In genomic region chr3:177624523-177625495, GRCh38 we compare ENCODE assay signal across 12 cellular contexts.
DNase-seq lines count a peak whose midpoint lies in the region; ATAC-seq and TF ChIP-seq lines count a peak whose summit lies in the region.
"Had no signal": no experiment of that assay in that cellular context is flagged by ENCODE, and none has a peak within 500 bp of the region (broad histone marks: within the 10 kb centered on the region; RNA-seq: fewer than 3 reads in every experiment).

No MANE protein-coding gene starts in this region.

- H3K9me3 ChIP-seq in CD4-positive, alpha-beta T cell (ENCODE audit: control insufficient read depth, low read length): no peaks in the 10 kb centered on the region
- no peaks in the 10 kb centered on the region for H3K9me3 ChIP-seq in naive thymus-derived CD4-positive, alpha-beta T cell (ENCODE audit: control insufficient read depth in 2 of 3, low read length in 3 of 3)
- H3K9me3 ChIP-seq: Caco-2, suprapubic skin had no signal

- H3K4me1 Mint-ChIP-seq in CD4-positive, alpha-beta T cell (ENCODE audit: low read depth): peaks cover 32% of the 10 kb centered on the region
- peaks cover 5 to 34% (median 15%) of the 10 kb centered on the region in 7 donors for H3K4me1 Mint-ChIP-seq in naive thymus-derived CD4-positive, alpha-beta T cell

- no peak for DNase-seq in CD4-positive, alpha-beta T cell
- DNase-seq in SW480 (ENCODE audit: low spot score) (peak; percentile 92), UCSD-AML1 (lab: John Stamatoyannopoulos, UW; ENCODE audit: unreplicated experiment) (no peak), HEK293T (ENCODE audit: extremely low spot score) (no peak)
- DNase-seq in naive thymus-derived CD4-positive, alpha-beta T cell: no peak
- DNase-seq: activated effector memory CD4-positive, alpha-beta T cell treated with anti-CD3 and anti-CD28 coated beads, Interleukin-2, amount 50 U/mL, for 16 hours; Caco-2; endodermal cell; NCI-H2107 had no signal

- H3K4me3 ChIP-seq in naive thymus-derived CD4-positive, alpha-beta T cell (ENCODE audit: low read length): no peak overlapping the region
- H3K4me3 ChIP-seq: suprapubic skin had no signal

- H3K27ac ChIP-seq in CD4-positive, alpha-beta T cell (ENCODE audit: low read depth, low read length): no peak overlapping the region
- H3K27ac ChIP-seq in naive thymus-derived CD4-positive, alpha-beta T cell (ENCODE audit: low read depth, low read length): no peak overlapping the region
- H3K27ac ChIP-seq: suprapubic skin had no signal

- no peaks in the 10 kb centered on the region for H3K27me3 ChIP-seq in CD4-positive, alpha-beta T cell (ENCODE audit: control insufficient read depth, insufficient read depth, low read length)
- no peaks in the 10 kb centered on the region for H3K27me3 ChIP-seq in naive thymus-derived CD4-positive, alpha-beta T cell (ENCODE audit: control insufficient read depth in 2 of 2, insufficient read depth in 2 of 2, low read length in 2 of 2)
- H3K27me3 ChIP-seq: suprapubic skin had no signal

- H3K36me3 ChIP-seq in naive thymus-derived CD4-positive, alpha-beta T cell (ENCODE audit: control insufficient read depth in 2 of 3, insufficient read depth in 3 of 3, low read length in 3 of 3): no peaks in the 10 kb centered on the region
- H3K36me3 ChIP-seq: suprapubic skin had no signal

- H3K27ac Mint-ChIP-seq in CD4-positive, alpha-beta T cell: peak overlapping the region; percentile 19
- peak overlapping the region in 1 of 9 donors; percentile 13 for H3K27ac Mint-ChIP-seq in naive thymus-derived CD4-positive, alpha-beta T cell
- H3K27ac Mint-ChIP-seq: endodermal cell had no signal

- H3K9me3 Mint-ChIP-seq in CD4-positive, alpha-beta T cell: no peaks in the 10 kb centered on the region
- peaks cover 0 to 10% (median 4%) of the 10 kb centered on the region in 11 donors for H3K9me3 Mint-ChIP-seq in naive thymus-derived CD4-positive, alpha-beta T cell

- H3K4me1 ChIP-seq in naive thymus-derived CD4-positive, alpha-beta T cell (ENCODE audit: control insufficient read depth in 2 of 2, insufficient read depth in 2 of 2, low read length in 2 of 2): no peaks in the 10 kb centered on the region

- no peaks in the 10 kb centered on the region for H3K36me3 Mint-ChIP-seq in CD4-positive, alpha-beta T cell (ENCODE audit: low read depth)
- peaks cover 0 to 1% (median 0%) of the 10 kb centered on the region in 5 donors for H3K36me3 Mint-ChIP-seq in naive thymus-derived CD4-positive, alpha-beta T cell

- intact Hi-C loops in CD4-positive, alpha-beta T cell (cut with DNase I, micrococcal nuclease): no loop called here
- intact Hi-C loops in naive thymus-derived CD4-positive, alpha-beta T cell (cut with micrococcal nuclease): no loop called here

- no peak for TF ChIP-seq CTCF in CD4-positive, alpha-beta T cell (IDR thresholded peaks at IDR 0.05)

- CTCF ChIA-PET in CD4-positive, alpha-beta T cell (lab: Charles Lee): interaction anchor here (0.9 kb wide), 1 partner anchor 10 kb away, joined by 3 read pairs; no protein-coding TSS in a partner anchor
- CTCF ChIA-PET in naive thymus-derived CD4-positive, alpha-beta T cell (lab: Charles Lee): no interaction called here
- CTCF ChIA-PET in HEK293T (lab: Yijun Ruan, JAX): no interaction called here

- peak; percentile 68 for ATAC-seq in CD4-positive, alpha-beta T cell (ENCODE audit: poor library complexity)
- peak; percentile 53 for ATAC-seq in GM18502 (IDR thresholded peaks at IDR 0.05; ENCODE audit: poor library complexity, unreplicated experiment)
- peak; percentile 44 for ATAC-seq in naive thymus-derived CD4-positive, alpha-beta T cell
- no peak for ATAC-seq in HG03045 (IDR thresholded peaks at IDR 0.05; ENCODE audit: unreplicated experiment)

- H3K27me3 Mint-ChIP-seq in CD4-positive, alpha-beta T cell: no peaks in the 10 kb centered on the region
- H3K27me3 Mint-ChIP-seq in naive thymus-derived CD4-positive, alpha-beta T cell: no peaks in the 10 kb centered on the region

- POLR2A ChIA-PET in CD4-positive, alpha-beta T cell (lab: Charles Lee): interaction anchor here (0.6 to 1.0 kb wide), 2 partner anchors 17 to 18 kb away, joined by 3 to 4 read pairs; no protein-coding TSS in a partner anchor
- POLR2A ChIA-PET in naive thymus-derived CD4-positive, alpha-beta T cell (lab: Charles Lee): interaction anchor here (0.8 kb wide), 1 partner anchor 14 kb away, joined by 3 read pairs; no protein-coding TSS in a partner anchor
- POLR2A ChIA-PET in HEK293T (lab: Yijun Ruan, JAX): no interaction called here

- H3K4me3 Mint-ChIP-seq in CD4-positive, alpha-beta T cell: no peak overlapping the region
- no peak overlapping the region for H3K4me3 Mint-ChIP-seq in naive thymus-derived CD4-positive, alpha-beta T cell
- H3K4me3 Mint-ChIP-seq: endodermal cell had no signal

TF ChIP-seq in HEK293T, 16 proteins besides CTCF, POLR2A, EP300 and RAD21:
- no peak for TF ChIP-seq FOXM1 (IDR thresholded peaks at IDR 0.05; ENCODE audit: borderline replicate concordance)
- TF ChIP-seq ELF4 (IDR thresholded peaks at IDR 0.05): no peak
- no peak for TF ChIP-seq ARNT (IDR thresholded peaks at IDR 0.05)
- TF ChIP-seq HDGF (IDR thresholded peaks at IDR 0.05; ENCODE audit: borderline replicate concordance): no peak
- no peak for TF ChIP-seq PKNOX1 (IDR thresholded peaks at IDR 0.05)
- no peak for TF ChIP-seq CTBP1 (IDR thresholded peaks at IDR 0.05; ENCODE audit: borderline replicate concordance)
- TF ChIP-seq L3MBTL2 (conservative IDR thresholded peaks at IDR 0.05): no peak
- TF ChIP-seq FOXA1 (IDR thresholded peaks at IDR 0.05): no peak
- no peak for TF ChIP-seq FOXK2 (IDR thresholded peaks at IDR 0.05)
- no peak for TF ChIP-seq LEF1 (IDR thresholded peaks at IDR 0.05; ENCODE audit: borderline replicate concordance)
- TF ChIP-seq SUZ12 (IDR thresholded peaks at IDR 0.05): no peak
- TF ChIP-seq SP1 (IDR thresholded peaks at IDR 0.05): no peak
